Comparison of ENCODE assay signal across 1 cellular context in genomic region chr10:102593074-102593803, GRCh38.
TF ChIP-seq lines count a peak whose summit lies in the region.

No MANE protein-coding gene starts in this region.

TF ChIP-seq in GM23338, 12 proteins besides CTCF, POLR2A, EP300 and RAD21 (continued from another document):
- TF ChIP-seq REST (IDR thresholded peaks at IDR 0.05; ENCODE audit: unreplicated experiment): no peak
- no peak for TF ChIP-seq ZNF114 (CRISPR knock-in tag; IDR thresholded peaks at IDR 0.05)
- no peak for TF ChIP-seq STAT1 (IDR thresholded peaks at IDR 0.05; ENCODE audit: unreplicated experiment)
- TF ChIP-seq EZH2phosphoT487 (IDR thresholded peaks at IDR 0.05; ENCODE audit: unreplicated experiment): no peak
- no peak for TF ChIP-seq POLR2AphosphoS5 (IDR thresholded peaks at IDR 0.05; ENCODE audit: low read depth)
- no peak for TF ChIP-seq JUNB (IDR thresholded peaks at IDR 0.05; ENCODE audit: unreplicated experiment)
- no peak for TF ChIP-seq ZNF462 (CRISPR knock-in tag; IDR thresholded peaks at IDR 0.05)
- no peak for TF ChIP-seq ZNF331 (CRISPR knock-in tag; IDR thresholded peaks at IDR 0.05; ENCODE audit: low read depth)
- TF ChIP-seq CREB1 (CRISPR knock-in tag; IDR thresholded peaks at IDR 0.05; ENCODE audit: low read depth): no peak
- no peak for TF ChIP-seq ETS1 (IDR thresholded peaks at IDR 0.05)
- TF ChIP-seq EZH2 (IDR thresholded peaks at IDR 0.05; ENCODE audit: low read depth, unreplicated experiment): no peak
TF ChIP-seq in GM23338: peak in this region for 0.
